In genomic region chr1:14975119-14975518, GRCh38 we compare ENCODE assay signal across 17 cellular contexts.
DNase-seq lines count a peak whose midpoint lies in the region; ATAC-seq, FAIRE-seq and TF ChIP-seq lines count a peak whose summit lies in the region.
"Had no signal": no experiment of that assay in that cellular context is flagged by ENCODE, and none has a peak within 500 bp of the region (broad histone marks: within the 10 kb centered on the region; RNA-seq: fewer than 3 reads in every experiment).

No MANE protein-coding gene starts in this region.

- WGBS in esophagus, 2 donors, result 70 to 79% methylated on average over 4 of the region's 4 CpGs

- H3K27me3 ChIP-seq in ascending aorta (no peaks in the 10 kb centered on the region), esophagus (ENCODE audit: control insufficient read depth in 1 of 2, insufficient read depth in 2 of 2, low read length in 2 of 2) (no peaks in the 10 kb centered on the region), thoracic aorta (replicated peaks; ENCODE audit: insufficient read depth) (no peaks in the 10 kb centered on the region)
- H3K27me3 ChIP-seq: BE2C had no signal

- H3K4me1 ChIP-seq in ascending aorta (peaks cover 9 to 24% of the 10 kb centered on the region in 2 donors), esophagus (ENCODE audit: control insufficient read depth in 2 of 2, insufficient read depth in 2 of 2, low read length in 1 of 2) (peaks cover 0 to 14% of the 10 kb centered on the region in 2 donors), thoracic aorta (ENCODE audit: control insufficient read depth in 1 of 2, low read depth in 2 of 2) (peaks cover 21 to 33% of the 10 kb centered on the region in 2 donors)
- H3K4me1 ChIP-seq: BE2C had no signal

- H3K4me3 ChIP-seq in ascending aorta (no peak overlapping the region), esophagus (ENCODE audit: low read depth in 1 of 2, low read length in 2 of 2) (no peak overlapping the region), thoracic aorta (no peak overlapping the region)
- H3K4me3 ChIP-seq: GM23248 had no signal

- H3K9me3 ChIP-seq in ascending aorta, result no peaks in the 10 kb centered on the region
- no peaks in the 10 kb centered on the region for H3K9me3 ChIP-seq in esophagus (ENCODE audit: control insufficient read depth in 2 of 2, insufficient read depth in 1 of 2, low read depth in 1 of 2, low read length in 1 of 2)
- H3K9me3 ChIP-seq in thoracic aorta, result no peaks in the 10 kb centered on the region
- H3K9me3 ChIP-seq: BE2C had no signal

- no peak for FAIRE-seq in H54 (lab: Jason Lieb, UNC)
- FAIRE-seq: D721Med had no signal

- no peak for TF ChIP-seq POLR2A in H54 (IDR thresholded peaks at IDR 0.05; ENCODE audit: low read depth, low read length)

- H3K27ac ChIP-seq in ascending aorta, result peak overlapping the region; percentile 19 to 90
- H3K27ac ChIP-seq in esophagus (ENCODE audit: low read depth in 2 of 2, low read length in 1 of 2), result peak overlapping the region; percentile 27 to 58
- H3K27ac ChIP-seq in thoracic aorta, result peak overlapping the region; percentile 72 to 80
- H3K27ac ChIP-seq: GM23248, HL-60 had no signal

- DNase-seq in NCI-H446 treated with DMSO at 0.1 percent for 48 hours (lab: John Stamatoyannopoulos, UW) (peak; percentile 57), ascending aorta (ENCODE audit: low spot score in 2 of 2) (peak in 1 of 2 donors; percentile 29), thoracic aorta (ENCODE audit: low spot score) (no peak), H54 (ENCODE audit: insufficient read length, low spot score) (no peak), ureter (ENCODE audit: low spot score) (no peak), activated gamma-delta T cell treated with Interleukin-2 at 50 U/mL for 16 hours (no peak)
- DNase-seq: BE2C; CD4-positive, alpha-beta memory T cell; GM23248; KBM-7; NCI-H1092; NCI-H1694; NCI-H748 treated with DMSO at 0.1 percent for 48 hours; PC-3 had no signal

- no peak for ATAC-seq in thoracic aorta (ENCODE audit: insufficient number of reproducible peaks, low FRiP score, low read depth)
- ATAC-seq: PC-3 had no signal

- TF ChIP-seq CTCF in ascending aorta (IDR thresholded peaks at IDR 0.05) (no peak), thoracic aorta (IDR thresholded peaks at IDR 0.05) (no peak)

- intact Hi-C loops in ascending aorta (cut with DNase I), result no loop called here

- H3K36me3 ChIP-seq in ascending aorta, result no peaks in the 10 kb centered on the region
- H3K36me3 ChIP-seq in esophagus (ENCODE audit: control insufficient read depth in 2 of 2, insufficient read depth in 2 of 2, low read length in 1 of 2), result peaks cover 0 to 11% of the 10 kb centered on the region in 2 donors
- H3K36me3 ChIP-seq in thoracic aorta, result no peaks in the 10 kb centered on the region
- H3K36me3 ChIP-seq: BE2C had no signal
